34 cellular contexts compared by ENCODE assay signal in the genomic region with DNA sequence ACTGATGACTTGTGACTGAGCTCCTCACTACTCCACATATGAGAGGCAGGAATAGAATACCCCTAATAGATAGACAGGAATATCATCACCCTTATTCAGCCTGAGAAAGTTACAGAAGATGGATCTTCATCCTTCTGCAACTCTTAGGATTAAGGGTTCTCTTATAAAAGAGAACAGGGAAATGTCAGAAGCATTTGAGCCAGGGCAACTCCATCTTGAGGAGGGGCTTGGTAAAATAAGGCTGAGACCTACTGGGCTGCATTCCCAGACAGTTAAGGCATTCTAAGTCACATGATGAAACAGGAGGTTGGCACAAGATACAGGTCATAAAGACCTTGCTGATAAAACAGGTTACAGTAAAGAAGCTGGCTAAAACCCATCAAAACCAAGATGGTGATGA.
"Had no signal": no experiment of that assay in that cellular context is flagged by ENCODE, and none has a peak within 500 bp of the region (broad histone marks: within the 10 kb centered on the region; RNA-seq: fewer than 3 reads in every experiment).

No MANE protein-coding gene starts in this region.

- DNase-seq: Karpas-422, Kasumi-1, MG63, MM.1S, MV-4-11, NCI-H1048, NCI-H1092, NCI-H1092 treated with DMSO at 0.1 percent for 48 hours, NCI-H1105, NCI-H1105 treated with DMSO at 0.1 percent for 48 hours, NCI-H1417, NCI-H1417 treated with DMSO at 0.1 percent for 48 hours, NCI-H1436, NCI-H1436 treated with DMSO at 0.1 percent for 48 hours, NCI-H146, NCI-H1694, NCI-H1694 treated with DMSO at 0.1 percent for 48 hours, NCI-H187, NCI-H187 treated with DMSO at 0.1 percent for 48 hours, NCI-H1930, NCI-H2029, NCI-H2029 treated with DMSO at 0.1 percent for 48 hours, NCI-H2081, NCI-H2081 treated with DMSO at 0.1 percent for 48 hours, NCI-H2107, NCI-H2171, NCI-H2171 treated with DMSO at 0.1 percent for 48 hours, NCI-H2227 treated with DMSO at 0.1 percent for 48 hours, NCI-H226, NCI-H345, NCI-H446, NCI-H446 treated with DMSO at 0.1 percent for 48 hours, NCI-H510A, NCI-H510A treated with DMSO at 0.1 percent for 48 hours had no signal

- H3K36me3 ChIP-seq: MG63 had no signal

- H3K27me3 ChIP-seq: MG63 had no signal

- H3K9me3 ChIP-seq: MG63 had no signal

- H3K4me3 ChIP-seq: MG63 had no signal
